In genomic region chr15:81914333-81914732, GRCh38 we compare ENCODE assay signal across 13 cellular contexts.
A peak's percentile ranks its signal among the peaks of the same experiment; 100 is the strongest.
DNase-seq lines count a peak whose midpoint lies in the region; ATAC-seq and TF ChIP-seq lines count a peak whose summit lies in the region.
"Had no signal": no experiment of that assay in that cellular context is flagged by ENCODE, and none has a peak within 500 bp of the region (broad histone marks: within the 10 kb centered on the region; RNA-seq: fewer than 3 reads in every experiment).

No MANE protein-coding gene starts in this region.

- H3K4me1 ChIP-seq in HEK293 (ENCODE audit: control insufficient read depth, insufficient read depth, low read length) = peaks cover 20% of the 10 kb centered on the region
- H3K4me1 ChIP-seq in right cardiac atrium (ENCODE audit: control insufficient read depth, insufficient read depth, low read length) = peaks cover 9% of the 10 kb centered on the region
- H3K4me1 ChIP-seq: A549 had no signal

- WGBS in right cardiac atrium = 68% methylated on average over 3 of the region's 3 CpGs

- intact Hi-C loops in Right ventricle myocardium superior (cut with DNase I) = no loop called here
- intact Hi-C loops in right cardiac atrium (cut with DNase I) = no loop called here
- intact Hi-C loops in sciatic nerve (cut with DNase I) = no loop called here

- TF ChIP-seq CTCF in HEK293 (tag by site-specific recombination; IDR thresholded peaks at IDR 0.05) (no peak), GM10266 (IDR thresholded peaks at IDR 0.05; ENCODE audit: control insufficient read depth, insufficient read depth, low read depth, missing control alignments) (no peak)

- peak; percentile 45 for DNase-seq in Right ventricle myocardium superior
- DNase-seq in right cardiac atrium = no peak
- DNase-seq in sciatic nerve (ENCODE audit: low spot score) = no peak
- DNase-seq in NCI-H2196 (lab: John Stamatoyannopoulos, UW; ENCODE audit: unreplicated experiment) = no peak
- DNase-seq in GM10266 (ENCODE audit: extremely low spot score) = no peak
- DNase-seq: CD8-positive, alpha-beta T cell; DMS53; RPMI8226 had no signal

- no peaks in the 10 kb centered on the region for H3K27me3 ChIP-seq in right cardiac atrium (ENCODE audit: control insufficient read depth, insufficient read depth)
- H3K27me3 ChIP-seq: BLaER1 treated with 17β-estradiol and CSF1 and Interleukin-3, amounts not matched to agents 10 nM and 100 nM had no signal

- H3K36me3 ChIP-seq in HEK293 (ENCODE audit: control insufficient read depth in 2 of 2, insufficient read depth in 1 of 2, low read length in 2 of 2) = no peaks in the 10 kb centered on the region
- H3K36me3 ChIP-seq: BLaER1 treated with 17β-estradiol and CSF1 and Interleukin-3, amounts not matched to agents 10 nM and 100 nM had no signal

- ATAC-seq in Right ventricle myocardium superior (ENCODE audit: poor library complexity) (peak; percentile 14), right cardiac atrium (peak in 1 of 2 donors; percentile 14), sciatic nerve (peak; percentile 13), esophagus mucosa (no peak)
- ATAC-seq: A549; CD8-positive, alpha-beta T cell; K562 had no signal

- CTCF ChIA-PET in HEK293 (lab: Yijun Ruan, JAX) = interaction anchor here (0.6 kb wide), 1 partner anchor 173 kb away, joined by 7 read pairs; no protein-coding TSS in a partner anchor

- POLR2A ChIA-PET in HEK293 (lab: Yijun Ruan, JAX) = no interaction called here

- no peaks in the 10 kb centered on the region for H3K9me3 ChIP-seq in HEK293 (ENCODE audit: control insufficient read depth, insufficient read depth, low read depth, low read length)
- peaks cover 4% of the 10 kb centered on the region for H3K9me3 ChIP-seq in right cardiac atrium (ENCODE audit: control insufficient read depth, low read length)

- H3K4me3 ChIP-seq in HEK293 (ENCODE audit: low read depth, low read length) (no peak overlapping the region), right cardiac atrium (ENCODE audit: low read length) (no peak overlapping the region)
- H3K4me3 ChIP-seq: A549; BLaER1 treated with 17β-estradiol and CSF1 and Interleukin-3, amounts not matched to agents 10 nM and 100 nM; K562 had no signal

- H3K27ac ChIP-seq in HEK293 (ENCODE audit: extremely low read depth, low read depth, low read length) = no peak overlapping the region
- H3K27ac ChIP-seq in right cardiac atrium (ENCODE audit: low read length) = peak overlapping the region; percentile 89
- H3K27ac ChIP-seq: A549; BLaER1 treated with 17β-estradiol and CSF1 and Interleukin-3, amounts not matched to agents 10 nM and 100 nM had no signal

TF ChIP-seq in HEK293, 187 proteins besides CTCF, POLR2A, EP300 and RAD21:
- TF ChIP-seq ZNF707 (tag by site-specific recombination; IDR thresholded peaks at IDR 0.05) = no peak
- peak; percentile 40; the same call in 1 of the 2 replicates for TF ChIP-seq ZNF266 (tag by site-specific recombination; IDR thresholded peaks at IDR 0.05; ENCODE audit: low read depth)
- no peak for TF ChIP-seq ZBTB1 (tag by site-specific recombination; IDR thresholded peaks at IDR 0.05)
- no peak for TF ChIP-seq ZNF133 (tag by site-specific recombination; IDR thresholded peaks at IDR 0.05)
- TF ChIP-seq SP3 (tag by site-specific recombination; IDR thresholded peaks at IDR 0.05) = no peak
